In genomic region chr9:35829764-35830096, GRCh38 we compare ENCODE assay signal across 8 cellular contexts. TPM values are rescaled to one million over a fixed set of nuclear protein-coding genes. Genes with fewer than 3 reads are reported as not detected.
DNase-seq lines count a peak whose midpoint lies in the region; ATAC-seq and TF ChIP-seq lines count a peak whose summit lies in the region.

No MANE protein-coding gene starts in this region.

- no peak for ATAC-seq in activated naive CD8-positive, alpha-beta T cell treated with anti-CD3 and anti-CD28 coated beads, Interleukin-2, amount 50 U/mL, for 24 hours
- ATAC-seq in left lung (no peak), HG02610 (IDR thresholded peaks at IDR 0.05; ENCODE audit: unreplicated experiment) (no peak), HG03108 (IDR thresholded peaks at IDR 0.05; ENCODE audit: unreplicated experiment) (no peak)

- DNase-seq in activated CD4-positive, alpha-beta T cell treated with anti-CD3 and anti-CD28 coated beads, Interleukin-2, amount 10 ng/mL, durations not matched to agents 24 days and 14 days = no peak
- no peak for DNase-seq in activated CD4-positive, alpha-beta T cell treated with anti-CD3 and anti-CD28 coated beads for 4 hours
- no peak for DNase-seq in activated naive CD8-positive, alpha-beta T cell treated with anti-CD3 and anti-CD28 coated beads, Interleukin-2, amount 50 U/mL, for 24 hours
- DNase-seq in left lung (no peak), RKO (ENCODE audit: low spot score) (no peak)

- peaks cover 6% of the 10 kb centered on the region for H3K27me3 Mint-ChIP-seq in activated CD4-positive, alpha-beta T cell treated with anti-CD3 and anti-CD28 coated beads, Interleukin-2, amount 10 ng/mL, durations not matched to agents 24 days and 14 days
- peaks cover 2% of the 10 kb centered on the region for H3K27me3 Mint-ChIP-seq in activated naive CD8-positive, alpha-beta T cell treated with anti-CD3 and anti-CD28 coated beads, Interleukin-2, amount 50 U/mL, for 24 hours

- H3K4me1 ChIP-seq in left lung (peaks cover 6 to 36% of the 10 kb centered on the region in 2 donors), thymus (ENCODE audit: control insufficient read depth, insufficient read depth, low read length) (peaks cover 13% of the 10 kb centered on the region)

- 93% methylated on average over 2 of the region's 2 CpGs for WGBS in thymus

- intact Hi-C loops in activated CD4-positive, alpha-beta T cell treated with anti-CD3 and anti-CD28 coated beads, Interleukin-2, amount 10 ng/mL, durations not matched to agents 24 days and 14 days (cut with micrococcal nuclease) = loop anchor here (1.0 to 5.0 kb wide), 2 partner anchors 14 to 227 kb away; partner anchors contain the start of gene HINT2
- intact Hi-C loops in left lung (cut with DNase I) = loop anchor here in 1 of 2 donors (5.0 kb wide), 1 partner anchor 53 kb away; no protein-coding TSS in a partner anchor

- peaks cover 34% of the 10 kb centered on the region for H3K4me1 Mint-ChIP-seq in activated CD4-positive, alpha-beta T cell treated with anti-CD3 and anti-CD28 coated beads, Interleukin-2, amount 10 ng/mL, durations not matched to agents 24 days and 14 days
- peaks cover 22% of the 10 kb centered on the region for H3K4me1 Mint-ChIP-seq in activated naive CD8-positive, alpha-beta T cell treated with anti-CD3 and anti-CD28 coated beads, Interleukin-2, amount 50 U/mL, for 24 hours

- H3K36me3 ChIP-seq in left lung (no peaks in the 10 kb centered on the region), thymus (ENCODE audit: control insufficient read depth, insufficient read depth) (no peaks in the 10 kb centered on the region)

- H3K27me3 ChIP-seq in left lung (no peaks in the 10 kb centered on the region), thymus (ENCODE audit: control insufficient read depth, insufficient read depth) (no peaks in the 10 kb centered on the region)

- H3K27ac ChIP-seq in left lung = peak overlapping the region; percentile 82 to 90
- H3K27ac ChIP-seq in thymus (ENCODE audit: low read depth) = peak overlapping the region; percentile 54

- no peaks in the 10 kb centered on the region for H3K9me3 ChIP-seq in left lung
- no peaks in the 10 kb centered on the region for H3K9me3 ChIP-seq in thymus (ENCODE audit: control insufficient read depth)

- no peak for TF ChIP-seq CTCF in left lung (IDR thresholded peaks at IDR 0.05)

- peak overlapping the region; percentile 57 to 69 for H3K4me3 ChIP-seq in left lung
- H3K4me3 ChIP-seq in thymus (ENCODE audit: low read length) = peak overlapping the region; percentile 68

- H3K27ac Mint-ChIP-seq in activated CD4-positive, alpha-beta T cell treated with anti-CD3 and anti-CD28 coated beads, Interleukin-2, amount 10 ng/mL, durations not matched to agents 24 days and 14 days = peak overlapping the region; percentile 84
- no peak overlapping the region for H3K27ac Mint-ChIP-seq in activated naive CD8-positive, alpha-beta T cell treated with anti-CD3 and anti-CD28 coated beads, Interleukin-2, amount 50 U/mL, for 24 hours

- H3K9me3 Mint-ChIP-seq in activated CD4-positive, alpha-beta T cell treated with anti-CD3 and anti-CD28 coated beads, Interleukin-2, amount 10 ng/mL, durations not matched to agents 24 days and 14 days = no peaks in the 10 kb centered on the region
- no peaks in the 10 kb centered on the region for H3K9me3 Mint-ChIP-seq in activated naive CD8-positive, alpha-beta T cell treated with anti-CD3 and anti-CD28 coated beads, Interleukin-2, amount 50 U/mL, for 24 hours

- H3K36me3 Mint-ChIP-seq in activated CD4-positive, alpha-beta T cell treated with anti-CD3 and anti-CD28 coated beads, Interleukin-2, amount 10 ng/mL, durations not matched to agents 24 days and 14 days (ENCODE audit: low read depth) = no peaks in the 10 kb centered on the region
- no peaks in the 10 kb centered on the region for H3K36me3 Mint-ChIP-seq in activated naive CD8-positive, alpha-beta T cell treated with anti-CD3 and anti-CD28 coated beads, Interleukin-2, amount 50 U/mL, for 24 hours (ENCODE audit: low read depth)

- peak overlapping the region; percentile 90 for H3K4me3 Mint-ChIP-seq in activated CD4-positive, alpha-beta T cell treated with anti-CD3 and anti-CD28 coated beads, Interleukin-2, amount 10 ng/mL, durations not matched to agents 24 days and 14 days
- H3K4me3 Mint-ChIP-seq in activated naive CD8-positive, alpha-beta T cell treated with anti-CD3 and anti-CD28 coated beads, Interleukin-2, amount 50 U/mL, for 24 hours = peak overlapping the region; percentile 78

RNA-seq across cellular contexts. Expression of gene TMEM8B, which starts 0.7 kb away (rescaled TPM):
- total RNA-seq in activated CD4-positive, alpha-beta T cell treated with anti-CD3 and anti-CD28 coated beads, Interleukin-2, amount 10 ng/mL, durations not matched to agents 24 days and 14 days = 2.0 and 2.3 TPM in 2 replicates
- 10 to 100 TPM in 1 of 2 donors, 1 to 10 TPM in 1; 6.4 to 12.7 TPM for total RNA-seq in left lung
- 11.9 TPM for polyA plus RNA-seq in thymus

RNA-seq across cellular contexts. Expression of gene FAM221B, which starts 1.2 kb away (rescaled TPM):
- total RNA-seq in activated CD4-positive, alpha-beta T cell treated with anti-CD3 and anti-CD28 coated beads, Interleukin-2, amount 10 ng/mL, durations not matched to agents 24 days and 14 days = not detected in 2 replicates
- total RNA-seq in left lung = not detected
- polyA plus RNA-seq in thymus = 0.05 TPM

RNA-seq across cellular contexts. Expression of gene HINT2, which starts 14.9 kb away (rescaled TPM):
- total RNA-seq in activated CD4-positive, alpha-beta T cell treated with anti-CD3 and anti-CD28 coated beads, Interleukin-2, amount 10 ng/mL, durations not matched to agents 24 days and 14 days = 42.3 and 42.5 TPM in 2 replicates
- total RNA-seq in left lung = 10 to 100 TPM; 29.3 to 45.3 TPM
- polyA plus RNA-seq in thymus = 68.3 TPM

RNA-seq across cellular contexts. Expression of gene SPAG8, which starts 17.7 kb away (rescaled TPM):
- total RNA-seq in activated CD4-positive, alpha-beta T cell treated with anti-CD3 and anti-CD28 coated beads, Interleukin-2, amount 10 ng/mL, durations not matched to agents 24 days and 14 days = 0.21 and 0.52 TPM in 2 replicates
- 1 to 10 TPM; 1.8 to 6.2 TPM for total RNA-seq in left lung
- 3.4 TPM for polyA plus RNA-seq in thymus

RNA-seq across cellular contexts. Expression of gene NPR2, which starts 38.3 kb away (rescaled TPM):
- total RNA-seq in activated CD4-positive, alpha-beta T cell treated with anti-CD3 and anti-CD28 coated beads, Interleukin-2, amount 10 ng/mL, durations not matched to agents 24 days and 14 days = 11.3 and 15.4 TPM in 2 replicates
- total RNA-seq in left lung = 10 to 100 TPM; 17.6 to 21.9 TPM
- polyA plus RNA-seq in thymus = 9.3 TPM
